Comparison of ENCODE assay signal across 1 cellular context in the genomic region with DNA sequence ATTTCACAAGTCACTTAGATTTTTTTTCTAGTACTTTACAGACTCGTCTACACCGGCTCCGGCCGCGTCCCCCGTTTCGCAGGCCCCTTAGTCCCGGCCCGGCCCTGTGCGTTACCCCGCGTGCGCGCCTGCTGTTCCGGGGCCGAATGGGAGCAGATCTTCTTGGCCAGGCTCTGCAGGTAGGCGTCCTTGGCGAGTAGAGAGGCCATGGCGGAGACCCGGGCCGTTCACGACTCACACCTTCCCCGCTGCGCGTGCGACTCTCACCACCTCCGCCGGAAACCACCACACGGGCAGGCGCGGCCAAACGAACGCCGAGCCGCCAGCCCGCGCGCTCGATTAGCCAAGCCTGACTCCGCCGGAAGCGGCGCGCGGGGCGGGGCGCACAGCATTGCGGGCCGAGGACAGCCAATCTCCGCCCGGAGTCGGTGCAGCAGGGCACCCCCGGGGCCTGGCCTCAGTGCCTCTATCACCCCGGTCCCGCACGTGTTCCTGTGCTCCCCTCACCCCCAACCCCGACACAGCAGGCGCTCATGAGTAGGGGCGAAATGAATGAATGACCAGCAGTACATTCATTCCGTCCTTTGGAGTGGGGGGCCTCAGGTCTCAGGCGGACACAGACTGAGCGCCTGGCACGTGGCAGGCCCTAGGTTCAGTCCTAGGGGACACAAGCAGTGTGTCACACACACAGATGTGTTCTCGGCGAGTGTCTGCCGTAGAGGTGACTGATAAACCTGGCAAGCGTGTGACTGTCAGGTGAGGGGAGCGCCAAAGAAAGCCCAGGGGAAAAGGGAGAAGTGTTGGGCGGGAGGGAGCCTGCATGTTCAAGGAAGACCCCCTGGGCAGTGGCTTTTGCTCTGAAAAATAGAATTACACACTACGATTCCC.
TF ChIP-seq lines count a peak whose summit lies in the region.

A gene (minus strand): TSS at position 265 of the 888 bp plus-strand sequence. CDS start 56 bp downstream, at position 209.

TF ChIP-seq in HepG2, 621 proteins besides CTCF, POLR2A, EP300 and RAD21 (continued from another document and continues in another):
- TF ChIP-seq, protein P1, sequence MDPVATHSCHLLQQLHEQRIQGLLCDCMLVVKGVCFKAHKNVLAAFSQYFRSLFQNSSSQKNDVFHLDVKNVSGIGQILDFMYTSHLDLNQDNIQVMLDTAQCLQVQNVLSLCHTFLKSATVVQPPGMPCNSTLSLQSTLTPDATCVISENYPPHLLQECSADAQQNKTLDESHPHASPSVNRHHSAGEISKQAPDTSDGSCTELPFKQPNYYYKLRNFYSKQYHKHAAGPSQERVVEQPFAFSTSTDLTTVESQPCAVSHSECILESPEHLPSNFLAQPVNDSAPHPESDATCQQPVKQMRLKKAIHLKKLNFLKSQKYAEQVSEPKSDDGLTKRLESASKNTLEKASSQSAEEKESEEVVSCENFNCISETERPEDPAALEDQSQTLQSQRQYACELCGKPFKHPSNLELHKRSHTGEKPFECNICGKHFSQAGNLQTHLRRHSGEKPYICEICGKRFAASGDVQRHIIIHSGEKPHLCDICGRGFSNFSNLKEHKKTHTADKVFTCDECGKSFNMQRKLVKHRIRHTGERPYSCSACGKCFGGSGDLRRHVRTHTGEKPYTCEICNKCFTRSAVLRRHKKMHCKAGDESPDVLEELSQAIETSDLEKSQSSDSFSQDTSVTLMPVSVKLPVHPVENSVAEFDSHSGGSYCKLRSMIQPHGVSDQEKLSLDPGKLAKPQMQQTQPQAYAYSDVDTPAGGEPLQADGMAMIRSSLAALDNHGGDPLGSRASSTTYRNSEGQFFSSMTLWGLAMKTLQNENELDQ (CRISPR knock-in tag; IDR thresholded peaks at IDR 0.05; ENCODE audit: borderline replicate concordance), result no peak
- TF ChIP-seq HMG20B (CRISPR knock-in tag; conservative IDR thresholded peaks at IDR 0.05) (peak; percentile 58), SMAD3 (CRISPR knock-in tag; IDR thresholded peaks at IDR 0.05) (peak; percentile 92), ETV5 (CRISPR knock-in tag; IDR thresholded peaks at IDR 0.05; ENCODE audit: borderline replicate concordance) (peak; percentile 99), XBP1 (CRISPR knock-in tag; IDR thresholded peaks at IDR 0.05) (no peak), SUZ12 (IDR thresholded peaks at IDR 0.05; ENCODE audit: low read depth, low read length) (no peak), ZNF563 (CRISPR knock-in tag; IDR thresholded peaks at IDR 0.05) (0 out of 2 replicates have a peak, but pooled peaks have one; percentile 78), ZNF557 (CRISPR knock-in tag; IDR thresholded peaks at IDR 0.05) (no peak), PTBP1 (IDR thresholded peaks at IDR 0.05; ENCODE audit: low read depth, low read length, poor library complexity, severe bottlenecking) (peak; percentile 83), HNF4G (IDR thresholded peaks at IDR 0.05; ENCODE audit: borderline replicate concordance, low read depth, low read length) (no peak), HNF4G (CRISPR knock-in tag; IDR thresholded peaks at IDR 0.05; ENCODE audit: borderline replicate concordance, low read depth) (0 out of 2 replicates have a peak, but pooled peaks have one; percentile 20), PPARG (CRISPR knock-in tag; conservative IDR thresholded peaks at IDR 0.05) (peak; percentile 59; the same call in 1 of the 2 replicates), FOXP1 (IDR thresholded peaks at IDR 0.05) (no peak), FOXP1 (CRISPR knock-in tag; IDR thresholded peaks at IDR 0.05) (no peak), ZNF432 (CRISPR knock-in tag; IDR thresholded peaks at IDR 0.05; ENCODE audit: borderline replicate concordance) (no peak), KLF6 (CRISPR knock-in tag; IDR thresholded peaks at IDR 0.05) (peak; percentile 71; the same call in 1 of the 2 replicates), ZMYM4 (CRISPR knock-in tag; IDR thresholded peaks at IDR 0.05) (peak; percentile 84), ZNF788 (CRISPR knock-in tag; IDR thresholded peaks at IDR 0.05; ENCODE audit: borderline replicate concordance) (peak; percentile 96), HCFC1 (IDR thresholded peaks at IDR 0.05; ENCODE audit: low read depth, low read length) (peak; percentile 76), PHF5A (CRISPR knock-in tag; IDR thresholded peaks at IDR 0.05; ENCODE audit: low read depth, unreplicated experiment) (peak; percentile 72), NR2C2 (CRISPR knock-in tag; IDR thresholded peaks at IDR 0.05; ENCODE audit: borderline replicate concordance) (peak; percentile 89), AGO2 (optimal IDR thresholded peaks at IDR 0.05; ENCODE audit: low read depth, low read length) (peak; percentile 95), SYNCRIP (IDR thresholded peaks at IDR 0.05; ENCODE audit: insufficient read depth, low read depth, low read length) (no peak), ZNF326 (CRISPR knock-in tag; IDR thresholded peaks at IDR 0.05; ENCODE audit: borderline replicate concordance) (peak; percentile 97), TCF7 (IDR thresholded peaks at IDR 0.05; ENCODE audit: low read depth) (no peak), HOXA7 (CRISPR knock-in tag; IDR thresholded peaks at IDR 0.05) (no peak), ZNF224 (CRISPR knock-in tag; IDR thresholded peaks at IDR 0.05) (no peak; the same call in 1 of the 2 replicates), PHB2 (IDR thresholded peaks at IDR 0.05; ENCODE audit: partially characterized antibody) (no peak)
- TF ChIP-seq, protein P2, sequence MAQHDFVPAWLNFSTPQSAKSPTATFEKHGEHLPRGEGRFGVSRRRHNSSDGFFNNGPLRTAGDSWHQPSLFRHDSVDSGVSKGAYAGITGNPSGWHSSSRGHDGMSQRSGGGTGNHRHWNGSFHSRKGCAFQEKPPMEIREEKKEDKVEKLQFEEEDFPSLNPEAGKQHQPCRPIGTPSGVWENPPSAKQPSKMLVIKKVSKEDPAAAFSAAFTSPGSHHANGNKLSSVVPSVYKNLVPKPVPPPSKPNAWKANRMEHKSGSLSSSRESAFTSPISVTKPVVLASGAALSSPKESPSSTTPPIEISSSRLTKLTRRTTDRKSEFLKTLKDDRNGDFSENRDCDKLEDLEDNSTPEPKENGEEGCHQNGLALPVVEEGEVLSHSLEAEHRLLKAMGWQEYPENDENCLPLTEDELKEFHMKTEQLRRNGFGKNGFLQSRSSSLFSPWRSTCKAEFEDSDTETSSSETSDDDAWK (CRISPR knock-in tag; IDR thresholded peaks at IDR 0.05), result no peak
- TF ChIP-seq, protein P3, sequence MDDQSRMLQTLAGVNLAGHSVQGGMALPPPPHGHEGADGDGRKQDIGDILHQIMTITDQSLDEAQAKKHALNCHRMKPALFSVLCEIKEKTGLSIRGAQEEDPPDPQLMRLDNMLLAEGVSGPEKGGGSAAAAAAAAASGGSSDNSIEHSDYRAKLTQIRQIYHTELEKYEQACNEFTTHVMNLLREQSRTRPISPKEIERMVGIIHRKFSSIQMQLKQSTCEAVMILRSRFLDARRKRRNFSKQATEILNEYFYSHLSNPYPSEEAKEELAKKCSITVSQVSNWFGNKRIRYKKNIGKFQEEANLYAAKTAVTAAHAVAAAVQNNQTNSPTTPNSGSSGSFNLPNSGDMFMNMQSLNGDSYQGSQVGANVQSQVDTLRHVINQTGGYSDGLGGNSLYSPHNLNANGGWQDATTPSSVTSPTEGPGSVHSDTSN (CRISPR knock-in tag; IDR thresholded peaks at IDR 0.05; ENCODE audit: borderline replicate concordance), result peak; percentile 78; the same call in 1 of the 2 replicates
- TF ChIP-seq, protein P4, sequence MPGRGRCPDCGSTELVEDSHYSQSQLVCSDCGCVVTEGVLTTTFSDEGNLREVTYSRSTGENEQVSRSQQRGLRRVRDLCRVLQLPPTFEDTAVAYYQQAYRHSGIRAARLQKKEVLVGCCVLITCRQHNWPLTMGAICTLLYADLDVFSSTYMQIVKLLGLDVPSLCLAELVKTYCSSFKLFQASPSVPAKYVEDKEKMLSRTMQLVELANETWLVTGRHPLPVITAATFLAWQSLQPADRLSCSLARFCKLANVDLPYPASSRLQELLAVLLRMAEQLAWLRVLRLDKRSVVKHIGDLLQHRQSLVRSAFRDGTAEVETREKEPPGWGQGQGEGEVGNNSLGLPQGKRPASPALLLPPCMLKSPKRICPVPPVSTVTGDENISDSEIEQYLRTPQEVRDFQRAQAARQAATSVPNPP (CRISPR knock-in tag; IDR thresholded peaks at IDR 0.05), result peak; percentile 89
- TF ChIP-seq, protein P5, sequence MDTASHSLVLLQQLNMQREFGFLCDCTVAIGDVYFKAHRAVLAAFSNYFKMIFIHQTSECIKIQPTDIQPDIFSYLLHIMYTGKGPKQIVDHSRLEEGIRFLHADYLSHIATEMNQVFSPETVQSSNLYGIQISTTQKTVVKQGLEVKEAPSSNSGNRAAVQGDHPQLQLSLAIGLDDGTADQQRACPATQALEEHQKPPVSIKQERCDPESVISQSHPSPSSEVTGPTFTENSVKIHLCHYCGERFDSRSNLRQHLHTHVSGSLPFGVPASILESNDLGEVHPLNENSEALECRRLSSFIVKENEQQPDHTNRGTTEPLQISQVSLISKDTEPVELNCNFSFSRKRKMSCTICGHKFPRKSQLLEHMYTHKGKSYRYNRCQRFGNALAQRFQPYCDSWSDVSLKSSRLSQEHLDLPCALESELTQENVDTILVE (CRISPR knock-in tag; IDR thresholded peaks at IDR 0.05), result peak; percentile 96
- TF ChIP-seq, protein P6, sequence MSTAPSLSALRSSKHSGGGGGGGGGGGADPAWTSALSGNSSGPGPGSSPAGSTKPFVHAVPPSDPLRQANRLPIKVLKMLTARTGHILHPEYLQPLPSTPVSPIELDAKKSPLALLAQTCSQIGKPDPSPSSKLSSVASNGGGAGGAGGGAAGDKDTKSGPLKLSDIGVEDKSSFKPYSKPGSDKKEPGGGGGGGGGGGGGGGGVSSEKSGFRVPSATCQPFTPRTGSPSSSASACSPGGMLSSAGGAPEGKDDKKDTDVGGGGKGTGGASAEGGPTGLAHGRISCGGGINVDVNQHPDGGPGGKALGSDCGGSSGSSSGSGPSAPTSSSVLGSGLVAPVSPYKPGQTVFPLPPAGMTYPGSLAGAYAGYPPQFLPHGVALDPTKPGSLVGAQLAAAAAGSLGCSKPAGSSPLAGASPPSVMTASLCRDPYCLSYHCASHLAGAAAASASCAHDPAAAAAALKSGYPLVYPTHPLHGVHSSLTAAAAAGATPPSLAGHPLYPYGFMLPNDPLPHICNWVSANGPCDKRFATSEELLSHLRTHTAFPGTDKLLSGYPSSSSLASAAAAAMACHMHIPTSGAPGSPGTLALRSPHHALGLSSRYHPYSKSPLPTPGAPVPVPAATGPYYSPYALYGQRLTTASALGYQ (CRISPR knock-in tag; IDR thresholded peaks at IDR 0.05), result peak; percentile 83; the same call in 1 of the 2 replicates
- TF ChIP-seq, protein P7, sequence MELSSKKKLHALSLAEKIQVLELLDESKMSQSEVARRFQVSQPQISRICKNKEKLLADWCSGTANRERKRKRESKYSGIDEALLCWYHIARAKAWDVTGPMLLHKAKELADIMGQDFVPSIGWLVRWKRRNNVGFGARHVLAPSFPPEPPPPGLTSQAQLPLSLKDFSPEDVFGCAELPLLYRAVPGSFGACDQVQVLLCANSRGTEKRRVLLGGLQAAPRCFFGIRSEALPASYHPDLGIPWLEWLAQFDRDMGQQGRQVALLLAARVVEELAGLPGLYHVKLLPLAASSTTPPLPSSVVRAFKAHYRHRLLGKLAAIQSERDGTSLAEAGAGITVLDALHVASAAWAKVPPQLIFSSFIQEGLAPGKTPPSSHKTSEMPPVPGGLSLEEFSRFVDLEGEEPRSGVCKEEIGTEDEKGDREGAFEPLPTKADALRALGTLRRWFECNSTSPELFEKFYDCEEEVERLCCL (CRISPR knock-in tag; IDR thresholded peaks at IDR 0.05; ENCODE audit: borderline replicate concordance), result peak; percentile 84; the same call in 1 of the 2 replicates
- TF ChIP-seq, protein P8, sequence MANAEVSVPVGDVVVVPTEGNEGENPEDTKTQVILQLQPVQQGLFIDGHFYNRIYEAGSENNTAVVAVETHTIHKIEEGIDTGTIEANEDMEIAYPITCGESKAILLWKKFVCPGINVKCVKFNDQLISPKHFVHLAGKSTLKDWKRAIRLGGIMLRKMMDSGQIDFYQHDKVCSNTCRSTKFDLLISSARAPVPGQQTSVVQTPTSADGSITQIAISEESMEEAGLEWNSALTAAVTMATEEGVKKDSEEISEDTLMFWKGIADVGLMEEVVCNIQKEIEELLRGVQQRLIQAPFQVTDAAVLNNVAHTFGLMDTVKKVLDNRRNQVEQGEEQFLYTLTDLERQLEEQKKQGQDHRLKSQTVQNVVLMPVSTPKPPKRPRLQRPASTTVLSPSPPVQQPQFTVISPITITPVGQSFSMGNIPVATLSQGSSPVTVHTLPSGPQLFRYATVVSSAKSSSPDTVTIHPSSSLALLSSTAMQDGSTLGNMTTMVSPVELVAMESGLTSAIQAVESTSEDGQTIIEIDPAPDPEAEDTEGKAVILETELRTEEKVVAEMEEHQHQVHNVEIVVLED (CRISPR knock-in tag; IDR thresholded peaks at IDR 0.05; ENCODE audit: borderline replicate concordance), result peak; percentile 96
- TF ChIP-seq, protein P9, sequence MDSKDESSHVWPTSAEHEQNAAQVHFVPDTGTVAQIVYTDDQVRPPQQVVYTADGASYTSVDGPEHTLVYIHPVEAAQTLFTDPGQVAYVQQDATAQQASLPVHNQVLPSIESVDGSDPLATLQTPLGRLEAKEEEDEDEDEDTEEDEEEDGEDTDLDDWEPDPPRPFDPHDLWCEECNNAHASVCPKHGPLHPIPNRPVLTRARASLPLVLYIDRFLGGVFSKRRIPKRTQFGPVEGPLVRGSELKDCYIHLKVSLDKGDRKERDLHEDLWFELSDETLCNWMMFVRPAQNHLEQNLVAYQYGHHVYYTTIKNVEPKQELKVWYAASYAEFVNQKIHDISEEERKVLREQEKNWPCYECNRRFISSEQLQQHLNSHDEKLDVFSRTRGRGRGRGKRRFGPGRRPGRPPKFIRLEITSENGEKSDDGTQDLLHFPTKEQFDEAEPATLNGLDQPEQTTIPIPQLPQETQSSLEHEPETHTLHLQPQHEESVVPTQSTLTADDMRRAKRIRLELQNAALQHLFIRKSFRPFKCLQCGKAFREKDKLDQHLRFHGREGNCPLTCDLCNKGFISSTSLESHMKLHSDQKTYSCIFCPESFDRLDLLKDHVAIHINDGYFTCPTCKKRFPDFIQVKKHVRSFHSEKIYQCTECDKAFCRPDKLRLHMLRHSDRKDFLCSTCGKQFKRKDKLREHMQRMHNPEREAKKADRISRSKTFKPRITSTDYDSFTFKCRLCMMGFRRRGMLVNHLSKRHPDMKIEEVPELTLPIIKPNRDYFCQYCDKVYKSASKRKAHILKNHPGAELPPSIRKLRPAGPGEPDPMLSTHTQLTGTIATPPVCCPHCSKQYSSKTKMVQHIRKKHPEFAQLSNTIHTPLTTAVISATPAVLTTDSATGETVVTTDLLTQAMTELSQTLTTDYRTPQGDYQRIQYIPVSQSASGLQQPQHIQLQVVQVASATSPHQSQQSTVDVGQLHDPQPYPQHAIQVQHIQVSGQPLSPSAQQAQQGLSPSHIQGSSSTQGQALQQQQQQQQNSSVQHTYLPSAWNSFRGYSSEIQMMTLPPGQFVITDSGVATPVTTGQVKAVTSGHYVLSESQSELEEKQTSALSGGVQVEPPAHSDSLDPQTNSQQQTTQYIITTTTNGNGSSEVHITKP (CRISPR knock-in tag; IDR thresholded peaks at IDR 0.05; ENCODE audit: low read depth), result no peak
